In the genomic region with DNA sequence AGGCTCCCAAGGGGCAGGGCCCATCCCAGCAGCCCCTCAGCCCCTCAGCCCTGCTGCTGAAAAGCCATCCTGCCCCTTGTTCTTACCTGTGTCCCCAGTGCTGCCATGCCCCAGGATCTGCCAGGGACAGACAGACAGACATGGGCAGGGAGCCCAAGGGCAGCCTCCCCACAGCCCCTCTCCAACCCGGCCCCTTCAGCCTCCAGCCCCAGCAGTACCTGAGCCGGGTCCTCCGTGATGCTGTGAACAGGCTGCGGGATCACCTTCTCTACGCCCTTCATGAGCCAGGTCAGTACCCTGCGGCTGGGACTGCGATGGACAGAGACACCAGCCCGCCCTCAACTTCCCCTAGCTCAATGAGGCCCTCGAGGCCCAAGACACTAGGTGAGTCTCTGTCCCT, we compare ENCODE assay signal across 2 cellular contexts.
TF ChIP-seq lines count a peak whose summit lies in the region.

No MANE protein-coding gene starts in this region.

TF ChIP-seq in IMR-90, 13 proteins besides CTCF, POLR2A, EP300 and RAD21:
- TF ChIP-seq NFE2L2 (IDR thresholded peaks at IDR 0.05; ENCODE audit: low read depth, low read length), result no peak
- no peak for TF ChIP-seq RFX5 (IDR thresholded peaks at IDR 0.05; ENCODE audit: low read depth, low read length)
- no peak for TF ChIP-seq CEBPB (IDR thresholded peaks at IDR 0.05; ENCODE audit: low read depth, low read length)
- no peak for TF ChIP-seq MAFK (IDR thresholded peaks at IDR 0.05; ENCODE audit: low read depth, low read length)
- TF ChIP-seq USF2 (IDR thresholded peaks at IDR 0.05; ENCODE audit: low read depth, low read length), result no peak
- no peak for TF ChIP-seq CHD1 (IDR thresholded peaks at IDR 0.05; ENCODE audit: low read depth, low read length)
- TF ChIP-seq MAZ (IDR thresholded peaks at IDR 0.05; ENCODE audit: borderline replicate concordance, low read depth, low read length), result no peak
- no peak for TF ChIP-seq MXI1 (IDR thresholded peaks at IDR 0.05; ENCODE audit: borderline replicate concordance, low read depth, low read length)
- TF ChIP-seq SMC3 (IDR thresholded peaks at IDR 0.05; ENCODE audit: low read depth, low read length), result no peak
- no peak for TF ChIP-seq ELK1 (IDR thresholded peaks at IDR 0.05; ENCODE audit: borderline replicate concordance, low read depth, low read length)
- TF ChIP-seq FOS (IDR thresholded peaks at IDR 0.05; ENCODE audit: low read depth, low read length), result no peak
- no peak for TF ChIP-seq BHLHE40 (IDR thresholded peaks at IDR 0.05; ENCODE audit: low read depth, low read length)
- TF ChIP-seq RCOR1 (IDR thresholded peaks at IDR 0.05; ENCODE audit: insufficient replicate concordance, low read length), result no peak

TF ChIP-seq in HepG2, 621 proteins besides CTCF, POLR2A, EP300 and RAD21:
- TF ChIP-seq NAIF1 (CRISPR knock-in tag; IDR thresholded peaks at IDR 0.05; ENCODE audit: borderline replicate concordance) (no peak), NCOA5 (CRISPR knock-in tag; IDR thresholded peaks at IDR 0.05) (no peak), MAZ (IDR thresholded peaks at IDR 0.05; ENCODE audit: borderline replicate concordance, low read depth, low read length) (no peak), MAZ (CRISPR knock-in tag; IDR thresholded peaks at IDR 0.05; ENCODE audit: low read depth) (no peak), ISX (CRISPR knock-in tag; conservative IDR thresholded peaks at IDR 0.05) (no peak), CCDC6 (CRISPR knock-in tag; IDR thresholded peaks at IDR 0.05) (no peak), ZNF510 (CRISPR knock-in tag; IDR thresholded peaks at IDR 0.05; ENCODE audit: low read depth) (no peak), SP5 (CRISPR knock-in tag; IDR thresholded peaks at IDR 0.05; ENCODE audit: borderline replicate concordance, low read depth) (no peak), JUND (CRISPR knock-in tag; IDR thresholded peaks at IDR 0.05) (no peak), ZNF557 (CRISPR knock-in tag; IDR thresholded peaks at IDR 0.05) (no peak), GFI1 (CRISPR knock-in tag; IDR thresholded peaks at IDR 0.05; ENCODE audit: borderline replicate concordance) (no peak), ELF3 (CRISPR knock-in tag; IDR thresholded peaks at IDR 0.05) (no peak), ZNF205 (CRISPR knock-in tag; IDR thresholded peaks at IDR 0.05) (no peak), PCBP1 (IDR thresholded peaks at IDR 0.05; ENCODE audit: borderline replicate concordance, low read depth, low read length) (no peak), ZNF142 (CRISPR knock-in tag; IDR thresholded peaks at IDR 0.05) (no peak), RBAK (CRISPR knock-in tag; IDR thresholded peaks at IDR 0.05) (no peak), RBFOX2 (IDR thresholded peaks at IDR 0.05; ENCODE audit: low read depth, low read length) (no peak)
- TF ChIP-seq, protein P1, sequence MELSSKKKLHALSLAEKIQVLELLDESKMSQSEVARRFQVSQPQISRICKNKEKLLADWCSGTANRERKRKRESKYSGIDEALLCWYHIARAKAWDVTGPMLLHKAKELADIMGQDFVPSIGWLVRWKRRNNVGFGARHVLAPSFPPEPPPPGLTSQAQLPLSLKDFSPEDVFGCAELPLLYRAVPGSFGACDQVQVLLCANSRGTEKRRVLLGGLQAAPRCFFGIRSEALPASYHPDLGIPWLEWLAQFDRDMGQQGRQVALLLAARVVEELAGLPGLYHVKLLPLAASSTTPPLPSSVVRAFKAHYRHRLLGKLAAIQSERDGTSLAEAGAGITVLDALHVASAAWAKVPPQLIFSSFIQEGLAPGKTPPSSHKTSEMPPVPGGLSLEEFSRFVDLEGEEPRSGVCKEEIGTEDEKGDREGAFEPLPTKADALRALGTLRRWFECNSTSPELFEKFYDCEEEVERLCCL (CRISPR knock-in tag; IDR thresholded peaks at IDR 0.05; ENCODE audit: borderline replicate concordance), result no peak
- TF ChIP-seq, protein P2, sequence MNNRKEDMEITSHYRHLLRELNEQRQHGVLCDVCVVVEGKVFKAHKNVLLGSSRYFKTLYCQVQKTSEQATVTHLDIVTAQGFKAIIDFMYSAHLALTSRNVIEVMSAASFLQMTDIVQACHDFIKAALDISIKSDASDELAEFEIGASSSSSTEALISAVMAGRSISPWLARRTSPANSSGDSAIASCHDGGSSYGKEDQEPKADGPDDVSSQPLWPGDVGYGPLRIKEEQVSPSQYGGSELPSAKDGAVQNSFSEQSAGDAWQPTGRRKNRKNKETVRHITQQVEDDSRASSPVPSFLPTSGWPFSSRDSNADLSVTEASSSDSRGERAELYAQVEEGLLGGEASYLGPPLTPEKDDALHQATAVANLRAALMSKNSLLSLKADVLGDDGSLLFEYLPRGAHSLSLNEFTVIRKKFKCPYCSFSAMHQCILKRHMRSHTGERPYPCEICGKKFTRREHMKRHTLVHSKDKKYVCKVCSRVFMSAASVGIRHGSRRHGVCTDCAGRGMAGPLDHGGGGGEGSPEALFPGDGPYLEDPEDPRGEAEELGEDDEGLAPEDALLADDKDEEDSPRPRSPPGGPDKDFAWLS (CRISPR knock-in tag; IDR thresholded peaks at IDR 0.05; ENCODE audit: borderline replicate concordance), result no peak
